ENCODE assay signal across 12 cellular contexts in the genomic region with DNA sequence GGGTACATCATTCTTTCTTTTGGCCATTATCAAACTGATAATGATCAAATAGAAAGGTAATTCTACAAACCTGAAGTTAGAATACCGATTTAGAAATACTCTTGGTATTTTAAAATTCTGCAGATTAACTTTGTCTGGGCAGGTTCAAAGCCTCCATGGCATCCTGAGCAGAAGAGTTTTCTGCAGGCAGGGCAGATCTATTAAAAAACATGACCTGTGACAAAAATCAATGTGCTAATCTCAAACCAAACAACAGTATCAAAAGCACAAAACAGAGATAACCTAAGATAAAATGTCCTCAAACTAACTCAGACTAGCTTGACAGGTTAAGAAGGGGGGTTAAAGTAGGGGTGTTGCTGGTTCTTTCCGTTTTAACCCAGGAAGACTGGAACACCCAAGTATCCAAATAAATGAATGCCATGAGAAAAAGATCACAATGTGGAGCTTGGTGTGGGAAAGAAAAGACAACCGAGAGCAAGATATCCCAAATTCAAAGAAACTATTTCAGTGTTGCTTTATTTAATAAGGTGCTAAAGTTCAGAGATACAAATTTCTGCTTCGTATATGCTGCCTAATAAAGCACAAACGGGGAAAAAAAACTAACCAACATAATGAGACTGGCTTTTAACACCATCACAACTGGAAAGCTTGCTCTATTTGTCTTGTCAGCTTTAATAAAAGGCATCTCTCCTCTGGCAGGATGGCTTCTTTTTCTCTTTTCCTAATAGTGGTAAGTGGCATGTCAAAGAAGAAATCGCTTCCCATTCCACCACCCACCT. TPM values are rescaled to one million over a fixed set of nuclear protein-coding genes. Genes with fewer than 3 reads are reported as not detected.
DNase-seq lines count a peak whose midpoint lies in the region; ATAC-seq and TF ChIP-seq lines count a peak whose summit lies in the region.
"Had no signal": no experiment of that assay in that cellular context is flagged by ENCODE, and none has a peak within 500 bp of the region (broad histone marks: within the 10 kb centered on the region; RNA-seq: fewer than 3 reads in every experiment).

No MANE protein-coding gene starts in this region.

- no peak for TF ChIP-seq CTCF in breast epithelium (IDR thresholded peaks at IDR 0.05)
- no peak for TF ChIP-seq CTCF in tibial artery (IDR thresholded peaks at IDR 0.05)
- no peak for TF ChIP-seq CTCF in mucosa of descending colon (IDR thresholded peaks at IDR 0.05)

- intact Hi-C loops in breast epithelium (cut with DNase I; ENCODE audit: low total_unique reads) (no loop called here), tibial artery (cut with DNase I; ENCODE audit: low total_unique reads) (no loop called here), mucosa of descending colon (cut with DNase I, micrococcal nuclease) (no loop called here)

- peak overlapping the region; percentile 61 to 75 (median 67) for H3K4me3 ChIP-seq in breast epithelium
- H3K4me3 ChIP-seq in tibial artery, result peak overlapping the region; percentile 60 to 76
- H3K4me3 ChIP-seq in mucosa of descending colon, result no peak overlapping the region
- H3K4me3 ChIP-seq: SJSA1 had no signal

- H3K27ac ChIP-seq in breast epithelium, result peak overlapping the region; percentile 88 to 90
- peak overlapping the region; percentile 81 to 88 for H3K27ac ChIP-seq in tibial artery
- H3K27ac ChIP-seq: SJSA1 had no signal

- DNase-seq in DMS53 treated with DMSO at 0.1 percent for 48 hours (lab: John Stamatoyannopoulos, UW; ENCODE audit: unreplicated experiment), result peak; percentile 2
- no peak for DNase-seq in DMS53 (lab: John Stamatoyannopoulos, UW)
- DNase-seq in breast epithelium (ENCODE audit: low spot score in 2 of 2), result no peak
- DNase-seq in kidney glomerular epithelial cell (lab: John Stamatoyannopoulos, UW), result peak; percentile 47
- DNase-seq in tibial artery, result no peak
- DNase-seq in mucosa of descending colon, result no peak
- DNase-seq: MV-4-11 had no signal

- H3K9me3 ChIP-seq in breast epithelium (no peaks in the 10 kb centered on the region), tibial artery (no peaks in the 10 kb centered on the region), mucosa of descending colon (no peaks in the 10 kb centered on the region)
- H3K9me3 ChIP-seq: SJSA1 had no signal

- H3K36me3 ChIP-seq in breast epithelium, result no peaks in the 10 kb centered on the region
- no peaks in the 10 kb centered on the region for H3K36me3 ChIP-seq in tibial artery
- H3K36me3 ChIP-seq in mucosa of descending colon (ENCODE audit: low read depth), result no peaks in the 10 kb centered on the region
- H3K36me3 ChIP-seq: SJSA1 had no signal

- H3K4me1 ChIP-seq in breast epithelium (no peaks in the 10 kb centered on the region), tibial artery (peaks cover 0 to 39% (median 7%) of the 10 kb centered on the region in 4 donors), mucosa of descending colon (ENCODE audit: low read depth) (peaks cover 10% of the 10 kb centered on the region)

- no peak for TF ChIP-seq POLR2A in breast epithelium (IDR thresholded peaks at IDR 0.05)

- ATAC-seq in mucosa of descending colon (no peak), GM19463 (IDR thresholded peaks at IDR 0.05; ENCODE audit: unreplicated experiment) (no peak), GM18858 (IDR thresholded peaks at IDR 0.05; ENCODE audit: unreplicated experiment) (no peak)
- ATAC-seq: esophagus mucosa, sciatic nerve had no signal

- peaks cover 0 to 3% of the 10 kb centered on the region in 2 donors for H3K27me3 ChIP-seq in breast epithelium
- H3K27me3 ChIP-seq in tibial artery, result no peaks in the 10 kb centered on the region

RNA-seq across cellular contexts. Expression of a gene that starts 2.4 kb away (rescaled TPM):
- total RNA-seq in breast epithelium (10 to 100 TPM; 12.1 to 34.2 (median 12.3) TPM), mucosa of descending colon (10 to 100 TPM; 12.7 to 14.4 (median 14.3) TPM)

Comparison
In these comparisons a context has a peak if more than half of its experiments do, and no peak if none do; other contexts are left out.
1. DNase-seq: peak in DMS53 treated with DMSO at 0.1 percent for 48 hours (single experiment) and kidney glomerular epithelial cell (single experiment); none in DMS53 (single experiment), breast epithelium (0 of 2), tibial artery (0 of 2) and mucosa of descending colon (0 of 3).